11 cellular contexts compared by ENCODE assay signal in genomic region chr1:145986551-145986950, GRCh38. TPM values are rescaled to one million over a fixed set of nuclear protein-coding genes. Genes with fewer than 3 reads are reported as not detected.
DNase-seq lines count a peak whose midpoint lies in the region; ATAC-seq and TF ChIP-seq lines count a peak whose summit lies in the region.
"Had no signal": no experiment of that assay in that cellular context is flagged by ENCODE, and none has a peak within 500 bp of the region (broad histone marks: within the 10 kb centered on the region; RNA-seq: fewer than 3 reads in every experiment).

No MANE protein-coding gene starts in this region.

- no peak overlapping the region for H3K9ac ChIP-seq in endodermal cell (ENCODE audit: extremely low read depth, low read length, poor library complexity, severe bottlenecking)

- ATAC-seq in heart left ventricle (no peak), upper lobe of right lung (no peak), HG03460 (IDR thresholded peaks at IDR 0.05; ENCODE audit: unreplicated experiment) (no peak)
- ATAC-seq in naive thymus-derived CD4-positive, alpha-beta T cell = no peak
- ATAC-seq: natural killer cell had no signal

- 78 to 84% (median 81%) methylated on average over 6 of the region's 6 CpGs for WGBS in heart left ventricle, 4 donors
- 88 to 94% methylated on average over 1 to 6 of the region's 6 CpGs for WGBS in endodermal cell (ENCODE audit: insufficient coverage in 1 of 2, insufficient read length in 1 of 2), 2 experiments

- no peaks in the 10 kb centered on the region for H3K27me3 ChIP-seq in heart left ventricle
- no peaks in the 10 kb centered on the region for H3K27me3 ChIP-seq in dorsolateral prefrontal cortex
- no peaks in the 10 kb centered on the region for H3K27me3 ChIP-seq in naive thymus-derived CD4-positive, alpha-beta T cell (ENCODE audit: control insufficient read depth in 2 of 2, insufficient read depth in 2 of 2, low read length in 2 of 2)
- no peaks in the 10 kb centered on the region for H3K27me3 ChIP-seq in upper lobe of right lung
- H3K27me3 ChIP-seq in endodermal cell (ENCODE audit: control insufficient read depth, insufficient read depth, low read length, poor library complexity, severe bottlenecking) = no peaks in the 10 kb centered on the region

- peak overlapping the region in 1 of 12 donors; percentile 23 for H3K4me3 ChIP-seq in heart left ventricle
- H3K4me3 ChIP-seq in dorsolateral prefrontal cortex = no peak overlapping the region
- no peak overlapping the region for H3K4me3 ChIP-seq in naive thymus-derived CD4-positive, alpha-beta T cell (ENCODE audit: low read length)
- no peak overlapping the region for H3K4me3 ChIP-seq in upper lobe of right lung
- no peak overlapping the region for H3K4me3 ChIP-seq in endodermal cell (ENCODE audit: low read length)

- H3K4me1 Mint-ChIP-seq in naive thymus-derived CD4-positive, alpha-beta T cell = peaks cover 41 to 68% (median 56%) of the 10 kb centered on the region in 7 donors
- peaks cover 18% of the 10 kb centered on the region for H3K4me1 Mint-ChIP-seq in endodermal cell

- TF ChIP-seq POLR2A in heart left ventricle (IDR thresholded peaks at IDR 0.05) = no peak

- DNase-seq in heart left ventricle (no peak), cardiac septum (ENCODE audit: low spot score) (no peak), dorsolateral prefrontal cortex (no peak), upper lobe of right lung (no peak), endodermal cell (no peak)
- DNase-seq in naive thymus-derived CD4-positive, alpha-beta T cell = no peak
- DNase-seq in stimulated activated CD4-positive, alpha-beta T cell treated with anti-CD3 and anti-CD28 coated beads, Interleukin-4, amount 100 ng/mL, for 1 hour = no peak
- DNase-seq: natural killer cell had no signal

- peak overlapping the region in 1 of 9 donors; percentile 53 for H3K27ac Mint-ChIP-seq in naive thymus-derived CD4-positive, alpha-beta T cell
- H3K27ac Mint-ChIP-seq in endodermal cell = no peak overlapping the region

- H3K27ac ChIP-seq in heart left ventricle = peak overlapping the region; percentile 72 to 98 (median 96)
- peak overlapping the region in 34 of 59 donors; percentile 0 to 88 (median 66) for H3K27ac ChIP-seq in dorsolateral prefrontal cortex
- peak overlapping the region; percentile 40 for H3K27ac ChIP-seq in naive thymus-derived CD4-positive, alpha-beta T cell (ENCODE audit: low read depth, low read length)
- H3K27ac ChIP-seq in upper lobe of right lung = peak overlapping the region; percentile 81
- no peak overlapping the region for H3K27ac ChIP-seq in endodermal cell (ENCODE audit: low read depth, low read length)

- CTCF ChIA-PET in naive thymus-derived CD4-positive, alpha-beta T cell (lab: Charles Lee) = interaction anchor here (0.9 to 1.2 kb wide), 2 partner anchors 9 to 10 kb away, joined by 3 to 4 read pairs; partner anchors contain the start of gene TXNIP

- H3K36me3 Mint-ChIP-seq in naive thymus-derived CD4-positive, alpha-beta T cell = peaks cover 0 to 5% (median 1%) of the 10 kb centered on the region in 5 donors
- no peaks in the 10 kb centered on the region for H3K36me3 Mint-ChIP-seq in endodermal cell (ENCODE audit: low read depth)

- intact Hi-C loops in heart left ventricle (cut with DNase I) (no loop called here), cardiac septum (cut with DNase I) (no loop called here), dorsolateral prefrontal cortex (cut with DNase I) (no loop called here), upper lobe of right lung (cut with DNase I) (no loop called here)
- intact Hi-C loops in naive thymus-derived CD4-positive, alpha-beta T cell (cut with micrococcal nuclease) = no loop called here

- H3K9me3 Mint-ChIP-seq in naive thymus-derived CD4-positive, alpha-beta T cell = peaks cover 0 to 4% (median 0%) of the 10 kb centered on the region in 11 donors
- no peaks in the 10 kb centered on the region for H3K9me3 Mint-ChIP-seq in endodermal cell
- H3K9me3 Mint-ChIP-seq: natural killer cell had no signal

- no peaks in the 10 kb centered on the region for H3K27me3 Mint-ChIP-seq in naive thymus-derived CD4-positive, alpha-beta T cell
- no peaks in the 10 kb centered on the region for H3K27me3 Mint-ChIP-seq in endodermal cell (ENCODE audit: insufficient read depth)

- H3K4me1 ChIP-seq in heart left ventricle = peaks cover 17 to 73% (median 52%) of the 10 kb centered on the region in 12 donors
- H3K4me1 ChIP-seq in naive thymus-derived CD4-positive, alpha-beta T cell (ENCODE audit: control insufficient read depth in 2 of 2, insufficient read depth in 2 of 2, low read length in 2 of 2) = peaks cover 38 to 73% of the 10 kb centered on the region in 2 donors
- H3K4me1 ChIP-seq in upper lobe of right lung = peaks cover 61% of the 10 kb centered on the region
- peaks cover 9% of the 10 kb centered on the region for H3K4me1 ChIP-seq in endodermal cell (ENCODE audit: control insufficient read depth, insufficient read depth, low read length)

- H3K9me3 ChIP-seq in heart left ventricle (no peaks in the 10 kb centered on the region), upper lobe of right lung (no peaks in the 10 kb centered on the region), endodermal cell (ENCODE audit: control insufficient read depth, low read length) (no peaks in the 10 kb centered on the region)
- H3K9me3 ChIP-seq in naive thymus-derived CD4-positive, alpha-beta T cell (ENCODE audit: control insufficient read depth in 2 of 3, low read length in 3 of 3) = no peaks in the 10 kb centered on the region

- TF ChIP-seq CTCF in heart left ventricle (IDR thresholded peaks at IDR 0.05) = no peak
- no peak for TF ChIP-seq CTCF in dorsolateral prefrontal cortex (IDR thresholded peaks at IDR 0.05 in 54 of 56, conservative IDR thresholded peaks at IDR 0.05 in 2 of 56; ENCODE audit: low read depth in 1 of 56, partially characterized antibody in 56 of 56)
- TF ChIP-seq CTCF in upper lobe of right lung (IDR thresholded peaks at IDR 0.05) = no peak
- no peak for TF ChIP-seq CTCF in endodermal cell (conservative IDR thresholded peaks at IDR 0.05)

- H3K4me3 Mint-ChIP-seq in naive thymus-derived CD4-positive, alpha-beta T cell = no peak overlapping the region
- no peak overlapping the region for H3K4me3 Mint-ChIP-seq in endodermal cell
- H3K4me3 Mint-ChIP-seq: natural killer cell had no signal

- H3K36me3 ChIP-seq in heart left ventricle (no peaks in the 10 kb centered on the region), upper lobe of right lung (no peaks in the 10 kb centered on the region), endodermal cell (ENCODE audit: control insufficient read depth, insufficient read depth, low read length) (no peaks in the 10 kb centered on the region)
- no peaks in the 10 kb centered on the region for H3K36me3 ChIP-seq in naive thymus-derived CD4-positive, alpha-beta T cell (ENCODE audit: control insufficient read depth in 2 of 3, insufficient read depth in 3 of 3, low read length in 3 of 3)

- POLR2A ChIA-PET in naive thymus-derived CD4-positive, alpha-beta T cell (lab: Charles Lee) = interaction anchor here (1.5 to 24.3 kb wide), 2 partner anchors 18 to 24 kb away, joined by 3 to 1779 read pairs; partner anchors contain the start of genes HJV and TXNIP

RNA-seq across cellular contexts. Expression of gene TXNIP, which starts 9.8 kb away (rescaled TPM):
- total RNA-seq in heart left ventricle = 1,000 to 10,000 TPM in 4 of 9 donors, 100 to 1,000 TPM in 5; 489 to 1,925 (median 1,000) TPM
- polyA plus RNA-seq in heart left ventricle = 100 to 1,000 TPM; 222 to 597 TPM
- total RNA-seq in cardiac septum = 689 TPM
- 100 to 1,000 TPM in 98 of 120 experiments, 10 to 100 TPM in 22; 36.4 to 580 (median 158) TPM for total RNA-seq in dorsolateral prefrontal cortex
- 1,000 to 10,000 TPM in 1 of 5 experiments, 100 to 1,000 TPM in 4; 498 to 1,101 (median 659) TPM for total RNA-seq in naive thymus-derived CD4-positive, alpha-beta T cell
- 1,000 to 10,000 TPM; 3,808 to 5,430 TPM for polyA plus RNA-seq in naive thymus-derived CD4-positive, alpha-beta T cell
- 945 TPM for total RNA-seq in upper lobe of right lung
- 10 to 100 TPM in 1 of 2 donors, 1 to 10 TPM in 1; 9.9 to 12.2 TPM for total RNA-seq in endodermal cell
- polyA plus RNA-seq in endodermal cell (2013, experiment 1 of 2) = 6.0 TPM
- 18.7 TPM for polyA plus RNA-seq in endodermal cell (2013, experiment 2 of 2)

RNA-seq across cellular contexts. Expression of gene POLR3GL, which starts 22.1 kb away (rescaled TPM):
- total RNA-seq in heart left ventricle = 10 to 100 TPM; 30.2 to 45.7 (median 36.0) TPM
- 10 to 100 TPM; 45.8 to 69.4 TPM for polyA plus RNA-seq in heart left ventricle
- 36.8 TPM for total RNA-seq in cardiac septum
- total RNA-seq in dorsolateral prefrontal cortex = 10 to 100 TPM; 13.1 to 24.6 (median 19.0) TPM
- total RNA-seq in naive thymus-derived CD4-positive, alpha-beta T cell = 10 to 100 TPM; 20.7 to 37.5 (median 25.5) TPM
- 100 to 1,000 TPM in 1 of 2 donors, 10 to 100 TPM in 1; 99.6 to 113 TPM for polyA plus RNA-seq in naive thymus-derived CD4-positive, alpha-beta T cell
- 21.4 TPM for total RNA-seq in upper lobe of right lung
- 10 to 100 TPM; 10.2 to 13.8 TPM for total RNA-seq in endodermal cell
- polyA plus RNA-seq in endodermal cell (2013, experiment 1 of 2) = 23.7 TPM
- polyA plus RNA-seq in endodermal cell (2013, experiment 2 of 2) = 20.4 TPM

RNA-seq across cellular contexts. Expression of gene ANKRD34A, which starts 22.2 kb away (rescaled TPM):
- total RNA-seq in heart left ventricle (1 to 10 TPM; 1.0 to 3.5 (median 1.7) TPM), cardiac septum (2.9 TPM), dorsolateral prefrontal cortex (10 to 100 TPM; 13.4 to 48.3 (median 29.4) TPM), upper lobe of right lung (0.69 TPM), endodermal cell (1 to 10 TPM in 1 of 2 donors, under 1 TPM in 1; 0.55 to 1.4 TPM)
- polyA plus RNA-seq in heart left ventricle = 1 to 10 TPM in 1 of 2 donors, under 1 TPM in 1; 0.65 to 1.9 TPM
- total RNA-seq in naive thymus-derived CD4-positive, alpha-beta T cell = 1 to 10 TPM in 3 of 5 experiments, under 1 TPM in 2; 0.54 to 1.5 (median 1.2) TPM
- under 1 TPM; 0.11 to 0.22 TPM for polyA plus RNA-seq in naive thymus-derived CD4-positive, alpha-beta T cell
- 0.64 TPM for polyA plus RNA-seq in endodermal cell (2013, experiment 1 of 2)
- 0.37 TPM for polyA plus RNA-seq in endodermal cell (2013, experiment 2 of 2)

RNA-seq across cellular contexts. Expression of gene LIX1L, which starts 28.7 kb away (rescaled TPM):
- total RNA-seq in heart left ventricle (10 to 100 TPM; 21.7 to 31.5 (median 26.4) TPM), cardiac septum (25.6 TPM), dorsolateral prefrontal cortex (10 to 100 TPM; 10.5 to 32.8 (median 17.8) TPM), upper lobe of right lung (32.8 TPM), endodermal cell (10 to 100 TPM; 16.6 to 21.3 TPM)
- polyA plus RNA-seq in heart left ventricle = 10 to 100 TPM in 1 of 2 donors, 1 to 10 TPM in 1; 7.0 to 13.4 TPM
- total RNA-seq in naive thymus-derived CD4-positive, alpha-beta T cell = 10 to 100 TPM; 31.6 to 59.2 (median 47.6) TPM
- 10 to 100 TPM; 29.3 to 32.1 TPM for polyA plus RNA-seq in naive thymus-derived CD4-positive, alpha-beta T cell
- 25.7 TPM for polyA plus RNA-seq in endodermal cell (2013, experiment 1 of 2)
- 28.8 TPM for polyA plus RNA-seq in endodermal cell (2013, experiment 2 of 2)

RNA-seq across cellular contexts. Expression of gene HJV, which starts 35.0 kb away (rescaled TPM):
- total RNA-seq in heart left ventricle (100 to 1,000 TPM in 3 of 9 donors, 10 to 100 TPM in 6; 21.8 to 125 (median 79.5) TPM), cardiac septum (73.8 TPM), dorsolateral prefrontal cortex (1 to 10 TPM in 3 of 120 experiments, under 1 TPM in 39, not detected in 78; 0.20 to 1.2 (median 0.42) TPM), upper lobe of right lung (not detected), endodermal cell (under 1 TPM; 0.13 to 0.15 TPM)
- polyA plus RNA-seq in heart left ventricle = 10 to 100 TPM in 1 of 2 donors, under 1 TPM in 1; 0.62 to 37.7 TPM
- not detected for total RNA-seq in naive thymus-derived CD4-positive, alpha-beta T cell
- not detected for polyA plus RNA-seq in naive thymus-derived CD4-positive, alpha-beta T cell
- not detected for polyA plus RNA-seq in endodermal cell (2013, experiment 1 of 2)
- not detected for polyA plus RNA-seq in endodermal cell (2013, experiment 2 of 2)
- total RNA-seq: HT1080, natural killer cell had no signal
- polyA plus RNA-seq: adipose tissue had no signal
